Comparison of ENCODE assay signal across 14 cellular contexts in genomic region chr3:180617049-180617448, GRCh38.
"Had no signal": no experiment of that assay in that cellular context is flagged by ENCODE, and none has a peak within 500 bp of the region (broad histone marks: within the 10 kb centered on the region; RNA-seq: fewer than 3 reads in every experiment).

No MANE protein-coding gene starts in this region.

- H3K36me3 ChIP-seq: ovary had no signal

- FAIRE-seq: keratinocyte had no signal

- H3K27me3 ChIP-seq: adrenal gland, ovary, upper lobe of right lung had no signal

- H3K4me1 ChIP-seq: adrenal gland, upper lobe of right lung had no signal

- H3K9me3 ChIP-seq: adrenal gland, ovary, upper lobe of right lung had no signal

- ATAC-seq: left ventricle myocardium superior, T-helper 17 cell, upper lobe of right lung had no signal

- H3K4me3 ChIP-seq: adrenal gland, ovary, upper lobe of right lung had no signal

- DNase-seq: activated B cell treated with CpG ODN at 0.5 μM for 24 hours; activated CD4-positive, alpha-beta T cell treated with anti-CD3 and anti-CD28 coated beads, Interleukin-2, amount 10 ng/mL, durations not matched to agents 7 days and 5 days; activated naive CD4-positive, alpha-beta T cell treated with anti-CD3 and anti-CD28 coated beads, Interleukin-2, amount 50 U/mL, for 16 hours; adrenal gland; central memory CD4-positive, alpha-beta T cell; erythroblast; head of caudate nucleus; left ventricle myocardium superior; ovary; stimulated activated CD4-positive, alpha-beta T cell treated with anti-CD3 and anti-CD28 coated beads, Interleukin-15, amount 100 ng/mL, for 24 hours; stimulated activated CD4-positive, alpha-beta T cell treated with anti-CD3 and anti-CD28 coated beads, Interleukin-4, amount 100 ng/mL, for 24 hours; T-helper 17 cell; upper lobe of right lung had no signal

- H3K27ac ChIP-seq: adrenal gland, ovary, upper lobe of right lung had no signal
